8 cellular contexts compared by ENCODE assay signal in the genomic region with DNA sequence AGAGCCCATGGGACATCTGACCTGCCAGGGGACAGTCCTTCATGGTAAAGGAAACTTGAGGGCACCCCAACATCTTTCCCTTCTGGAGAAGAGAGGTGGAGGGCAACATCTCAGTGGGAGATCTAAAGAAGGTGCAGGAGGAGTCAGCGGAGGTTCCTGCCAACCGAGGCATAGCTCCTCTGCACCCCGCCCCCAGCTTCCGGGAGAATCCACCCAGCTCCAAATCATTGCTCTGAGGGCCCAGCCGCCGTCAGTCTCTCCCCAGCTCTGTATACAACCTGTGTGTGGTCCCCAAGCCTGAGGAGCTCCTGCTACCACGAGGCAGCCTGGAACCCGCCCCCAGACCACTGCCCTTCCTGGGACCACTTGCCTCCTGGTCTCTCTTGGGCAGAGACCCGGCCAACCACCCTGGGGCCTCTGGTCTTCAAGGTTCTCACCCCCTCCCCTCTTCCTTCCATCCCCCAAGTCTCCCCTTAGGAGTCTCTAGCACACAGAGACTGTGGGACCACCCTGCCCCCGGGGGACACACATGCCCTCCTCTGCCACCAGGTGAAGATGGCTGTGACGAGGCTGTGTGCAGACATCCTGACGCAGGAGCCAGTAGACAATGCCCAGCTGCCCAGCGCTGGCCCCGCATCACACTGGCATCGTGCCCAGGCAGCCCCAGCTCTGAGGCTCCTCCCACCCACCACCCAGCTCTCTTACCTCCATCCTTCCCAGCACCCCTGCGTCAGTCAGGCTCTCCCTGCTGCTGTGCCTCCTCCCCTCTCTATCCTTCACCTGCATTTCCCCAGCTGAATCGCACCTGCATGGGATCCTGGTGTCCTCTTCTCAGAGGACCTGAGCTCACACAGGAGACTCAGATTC. TPM values are rescaled to one million over a fixed set of nuclear protein-coding genes. Genes with fewer than 3 reads are reported as not detected.
DNase-seq lines count a peak whose midpoint lies in the region; ATAC-seq and TF ChIP-seq lines count a peak whose summit lies in the region.
"Had no signal": no experiment of that assay in that cellular context is flagged by ENCODE, and none has a peak within 500 bp of the region (broad histone marks: within the 10 kb centered on the region; RNA-seq: fewer than 3 reads in every experiment).

No MANE protein-coding gene starts in this region.

- H3K4me3 ChIP-seq in neural progenitor cell (no peak overlapping the region), BE2C (ENCODE audit: low read depth, low read length) (no peak overlapping the region)
- H3K4me3 ChIP-seq: cardiac muscle cell had no signal

- ATAC-seq in HG03097 (IDR thresholded peaks at IDR 0.05; ENCODE audit: low FRiP score, unreplicated experiment): no peak

- H3K27me3 ChIP-seq in neural progenitor cell (peaks cover 43% of the 10 kb centered on the region), BE2C (no peaks in the 10 kb centered on the region)

- H3K4me3 Mint-ChIP-seq in neural progenitor cell: peak overlapping the region; percentile 48

- no peaks in the 10 kb centered on the region for H4K20me1 ChIP-seq in neural progenitor cell (ENCODE audit: low read depth)

- H3K4me2 ChIP-seq in neural progenitor cell: no peak overlapping the region

- H2AFZ ChIP-seq in neural progenitor cell (replicated peaks): no peak overlapping the region

- H3K27ac Mint-ChIP-seq in neural progenitor cell: peak overlapping the region; percentile 83

- peaks cover 10% of the 10 kb centered on the region for H3K4me1 Mint-ChIP-seq in neural progenitor cell

- peaks cover 28% of the 10 kb centered on the region for H3F3A ChIP-seq in neural progenitor cell (ENCODE audit: low read depth)

- no peaks in the 10 kb centered on the region for H3K9me3 Mint-ChIP-seq in neural progenitor cell

- H3K9ac ChIP-seq in neural progenitor cell: no peak overlapping the region

- H3K36me3 ChIP-seq in neural progenitor cell (no peaks in the 10 kb centered on the region), BE2C (no peaks in the 10 kb centered on the region)
- H3K36me3 ChIP-seq: cardiac muscle cell had no signal

- H3K27ac ChIP-seq in neural progenitor cell: no peak overlapping the region
- H3K27ac ChIP-seq: cardiac muscle cell had no signal

- peaks cover 18% of the 10 kb centered on the region for H3K27me3 Mint-ChIP-seq in neural progenitor cell (ENCODE audit: insufficient read depth, low read depth)

- H3K79me2 ChIP-seq in neural progenitor cell (ENCODE audit: low read depth): no peaks in the 10 kb centered on the region

- DNase-seq in Daoy (ENCODE audit: low read depth): peak; percentile 64
- DNase-seq in NCI-H2081 treated with DMSO at 0.1 percent for 48 hours (lab: John Stamatoyannopoulos, UW): peak; percentile 39
- peak; percentile 36 for DNase-seq in activated naive CD4-positive, alpha-beta T cell treated with Interleukin-2 at 50 U/mL for 16 hours
- DNase-seq in neural progenitor cell (ENCODE audit: low spot score): no peak
- no peak for DNase-seq in Kasumi-1 (lab: John Stamatoyannopoulos, UW)
- no peak for DNase-seq in BE2C

- peaks cover 23% of the 10 kb centered on the region for H3K4me1 ChIP-seq in neural progenitor cell
- no peaks in the 10 kb centered on the region; the same call in 1 of the 2 replicates for H3K4me1 ChIP-seq in BE2C

- H3K9me3 ChIP-seq in neural progenitor cell (ENCODE audit: low read depth): no peaks in the 10 kb centered on the region
- no peaks in the 10 kb centered on the region for H3K9me3 ChIP-seq in BE2C

- H3K36me3 Mint-ChIP-seq in neural progenitor cell: no peaks in the 10 kb centered on the region

- no peak for TF ChIP-seq CTCF in neural progenitor cell (IDR thresholded peaks at IDR 0.05)
- TF ChIP-seq CTCF in BE2C (IDR thresholded peaks at IDR 0.05; ENCODE audit: low read depth, low read length): no peak

RNA-seq across cellular contexts. Expression of a gene that starts 13.0 kb away (rescaled TPM):
- total RNA-seq in Daoy (2014; rRNA removed; shearing (Covaris generic)): 18.3 and 41.4 TPM in 2 replicates
- 5.5 and 27.0 TPM in 2 replicates for total RNA-seq in neural progenitor cell (ENCODE audit: low replicate concordance)
- 7.4 TPM for polyA plus RNA-seq in BE2C (2012; ENCODE audit: insufficient read depth, insufficient read length, low read depth)

RNA-seq across cellular contexts. Expression of a gene that starts 25.6 kb away (rescaled TPM):
- total RNA-seq in Daoy (2014; rRNA removed; shearing (Covaris generic)): 5.1 and 6.3 TPM in 2 replicates
- total RNA-seq in neural progenitor cell (ENCODE audit: low replicate concordance): 2.1 and 4.3 TPM in 2 replicates
- polyA plus RNA-seq in BE2C (2012; ENCODE audit: insufficient read depth, insufficient read length, low read depth): 15.9 TPM

RNA-seq across cellular contexts. Expression of a gene that starts 54.2 kb away (rescaled TPM):
- 43.3 and 51.3 TPM in 2 replicates for total RNA-seq in Daoy (2014; rRNA removed; shearing (Covaris generic))
- 9.0 and 15.0 TPM in 2 replicates for total RNA-seq in neural progenitor cell (ENCODE audit: low replicate concordance)
- 67.4 TPM for polyA plus RNA-seq in BE2C (2012; ENCODE audit: insufficient read depth, insufficient read length, low read depth)

Comparison
In these comparisons a context has a peak if more than half of its experiments do, and no peak if none do; other contexts are left out.
1. DNase-seq: peak in Daoy (single experiment), NCI-H2081 treated with DMSO at 0.1 percent for 48 hours (single experiment) and activated naive CD4-positive, alpha-beta T cell treated with Interleukin-2 at 50 U/mL for 16 hours (single experiment); none in neural progenitor cell (single experiment), Kasumi-1 (0 of 2) and BE2C (single experiment).